In the genomic region with DNA sequence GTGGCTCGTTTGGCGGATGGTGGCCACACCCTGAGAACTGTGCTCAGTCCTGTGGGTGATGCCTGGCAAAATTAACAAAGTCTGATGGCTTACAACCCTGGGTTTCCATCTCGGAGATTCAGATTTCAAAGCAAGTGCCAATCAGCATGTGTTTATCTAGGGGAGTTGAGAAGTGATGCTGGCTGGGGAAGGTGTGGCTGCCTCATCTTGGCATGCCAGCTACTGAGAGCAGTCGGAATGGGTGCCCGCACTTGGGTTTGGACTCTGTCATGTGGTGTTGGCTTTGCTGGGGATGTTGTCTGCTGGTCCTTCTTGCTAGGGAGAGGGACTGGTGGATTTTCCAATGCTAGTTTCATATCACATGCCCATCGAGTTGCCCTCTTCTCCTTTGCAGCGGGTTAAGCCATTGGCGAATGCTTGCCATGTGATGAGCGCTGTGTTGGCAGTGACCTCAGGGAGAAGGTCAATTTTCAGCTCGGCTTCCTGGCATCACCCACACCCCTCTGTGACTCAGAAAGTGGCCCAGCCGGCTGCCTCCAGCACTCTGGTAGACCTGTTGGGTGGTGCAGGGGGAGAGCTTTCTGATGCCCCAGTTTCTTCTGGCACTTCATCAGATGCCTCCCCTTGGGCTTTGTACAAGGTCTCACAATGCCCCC, we compare ENCODE assay signal across 28 cellular contexts.
DNase-seq lines count a peak whose midpoint lies in the region; ATAC-seq and TF ChIP-seq lines count a peak whose summit lies in the region.
"Had no signal": no experiment of that assay in that cellular context is flagged by ENCODE, and none has a peak within 500 bp of the region (broad histone marks: within the 10 kb centered on the region; RNA-seq: fewer than 3 reads in every experiment).

No MANE protein-coding gene starts in this region.

- 34 to 45% (median 34%) methylated on average over 11 of the region's 11 CpGs for WGBS in psoas muscle, 3 donors

- ATAC-seq in psoas muscle (peak; percentile 88 to 97 (median 92)), HG02571 (IDR thresholded peaks at IDR 0.05; ENCODE audit: unreplicated experiment) (no peak)
- ATAC-seq: foreskin keratinocyte had no signal

- intact Hi-C loops in psoas muscle (cut with DNase I): no loop called here

- no peaks in the 10 kb centered on the region for H3K9me3 ChIP-seq in psoas muscle
- H3K9me3 ChIP-seq: Caco-2, heart right ventricle, right atrium auricular region had no signal

- H3K27me3 ChIP-seq in psoas muscle (ENCODE audit: insufficient read depth in 3 of 3, low read length in 2 of 3): no peaks in the 10 kb centered on the region
- H3K27me3 ChIP-seq: right atrium auricular region had no signal

- peaks cover 12% of the 10 kb centered on the region for H3K4me1 ChIP-seq in psoas muscle
- H3K4me1 ChIP-seq: Caco-2, heart right ventricle, parathyroid adenoma, right atrium auricular region had no signal

- peak; percentile 92 for DNase-seq in CD1c-positive myeloid dendritic cell (ENCODE audit: extremely low spot score)
- DNase-seq in MV-4-11 (lab: John Stamatoyannopoulos, UW): peak; percentile 44
- peak; percentile 70 for DNase-seq in epithelial cell of esophagus (ENCODE audit: low read depth)
- DNase-seq in psoas muscle: peak; percentile 61 to 87
- no peak for DNase-seq in NCI-H69 (lab: John Stamatoyannopoulos, UW)
- no peak for DNase-seq in activated CD4-positive, alpha-beta T cell treated with anti-CD3 and anti-CD28 coated beads, Interleukin-2, amount 50 U/mL, for 48 hours
- no peak for DNase-seq in occipital lobe (lab: John Stamatoyannopoulos, UW)
- DNase-seq: activated CD4-positive, alpha-beta T cell treated with anti-CD3 and anti-CD28 coated beads for 48 hours; activated effector memory CD4-positive, alpha-beta T cell treated with anti-CD3 and anti-CD28 coated beads, Interleukin-2, amount 50 U/mL, for 16 hours; activated naive CD8-positive, alpha-beta T cell treated with anti-CD3 and anti-CD28 coated beads, Interleukin-2, amount 10 ng/mL, durations not matched to agents 7 days and 5 days; activated T-cell treated with anti-CD3 and anti-CD28 coated beads, Interleukin-2, amount 50 U/mL, for 1 hour; Caco-2; DND-41; foreskin keratinocyte; GOT3; heart right ventricle; KBM-7; kidney glomerular epithelial cell; NCI-H1436 treated with DMSO at 0.1 percent for 48 hours; NCI-H510A; nephron progenitor cell; NK-92 treated with Interleukin-12 subunit alpha and Interleukin-12 subunit beta, amount 100 ng/mL, for 24 hours; SHP77 treated with DMSO at 0.1 percent for 48 hours; stimulated activated CD4-positive, alpha-beta T cell treated with anti-CD3 and anti-CD28 coated beads, Interleukin-2, amount 100 ng/mL, for 48 hours had no signal

- H3K27ac ChIP-seq in psoas muscle: peak overlapping the region; percentile 73
- H3K27ac ChIP-seq: foreskin keratinocyte, heart right ventricle, parathyroid adenoma, right atrium auricular region, VCaP had no signal

- H3K4me3 ChIP-seq in epithelial cell of esophagus (ENCODE audit: low read length) (no peak overlapping the region), psoas muscle (no peak overlapping the region)
- H3K4me3 ChIP-seq: heart right ventricle, right atrium auricular region had no signal

- H3K36me3 ChIP-seq in psoas muscle (ENCODE audit: insufficient read depth in 1 of 2, low read depth in 1 of 2): no peaks in the 10 kb centered on the region
- H3K36me3 ChIP-seq: heart right ventricle, right atrium auricular region had no signal

- TF ChIP-seq CTCF in epithelial cell of esophagus (IDR thresholded peaks at IDR 0.05; ENCODE audit: insufficient read depth, low read depth, low read length, missing control alignments): no peak
- no peak for TF ChIP-seq CTCF in psoas muscle (IDR thresholded peaks at IDR 0.05)

Comparison
In these comparisons a context has a peak if more than half of its experiments do, and no peak if none do; other contexts are left out.
1. DNase-seq: peak in CD1c-positive myeloid dendritic cell (single experiment), MV-4-11 (single experiment), epithelial cell of esophagus (single experiment) and psoas muscle (2 of 2); none in NCI-H69 (single experiment), activated CD4-positive, alpha-beta T cell treated with anti-CD3 and anti-CD28 coated beads, Interleukin-2, amount 50 U/mL, for 48 hours (0 of 2) and occipital lobe (single experiment).